In the genomic region with DNA sequence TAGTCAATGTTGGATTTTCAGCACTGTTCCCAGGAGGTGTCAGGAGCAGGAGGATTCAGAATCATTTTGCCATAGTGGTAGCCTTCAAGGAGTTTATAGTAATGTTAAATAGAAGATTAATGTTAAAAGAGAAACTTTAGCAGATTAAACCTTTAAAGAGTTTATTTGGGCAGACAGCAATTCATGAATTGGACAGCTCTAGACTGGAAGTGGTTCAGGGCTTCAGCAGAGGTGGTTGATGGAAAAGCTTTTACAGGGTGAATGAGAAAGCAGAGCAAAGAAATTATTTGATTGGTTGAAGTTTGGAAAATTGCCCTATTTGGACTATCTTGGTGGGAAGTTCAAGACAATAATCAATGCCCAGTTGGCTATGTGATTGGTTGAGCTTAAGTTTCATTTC, we compare ENCODE assay signal across 22 cellular contexts.
DNase-seq lines count a peak whose midpoint lies in the region; ATAC-seq, FAIRE-seq and TF ChIP-seq lines count a peak whose summit lies in the region.
"Had no signal": no experiment of that assay in that cellular context is flagged by ENCODE, and none has a peak within 500 bp of the region (broad histone marks: within the 10 kb centered on the region; RNA-seq: fewer than 3 reads in every experiment).

No MANE protein-coding gene starts in this region.

- H3K9me3 ChIP-seq in H1 (ENCODE audit: insufficient read depth in 2 of 2, low read depth in 1 of 2, low read length in 1 of 2) (no peaks in the 10 kb centered on the region), parathyroid adenoma (ENCODE audit: control insufficient read depth, low read length) (no peaks in the 10 kb centered on the region), breast epithelium (no peaks in the 10 kb centered on the region)
- H3K9me3 ChIP-seq: A549 had no signal

- intact Hi-C loops in breast epithelium (cut with DNase I; ENCODE audit: low total_unique reads) = loop anchor here (2.0 kb wide), 1 partner anchor 53 kb away; no protein-coding TSS in a partner anchor

- no peak overlapping the region for H2AK5ac ChIP-seq in H1 (ENCODE audit: low read depth, low read length)

- no peaks in the 10 kb centered on the region for H3K27me3 ChIP-seq in H1 (replicated peaks in 1 of 4; ENCODE audit: control insufficient read depth in 3 of 4, extremely low read depth in 1 of 4, insufficient read depth in 3 of 4, low read length in 3 of 4)
- no peaks in the 10 kb centered on the region for H3K27me3 ChIP-seq in parathyroid adenoma (ENCODE audit: control insufficient read depth, insufficient read depth, low read length)
- no peaks in the 10 kb centered on the region for H3K27me3 ChIP-seq in breast epithelium

- no peak overlapping the region for H3K23ac ChIP-seq in H1 (ENCODE audit: insufficient read length)

- no peak overlapping the region for H3K4me3 Mint-ChIP-seq in activated naive CD8-positive, alpha-beta T cell treated with anti-CD3 and anti-CD28 coated beads, Interleukin-2, amount 10 ng/mL, durations not matched to agents 7 days and 5 days
- H3K4me3 Mint-ChIP-seq in activated naive CD8-positive, alpha-beta T cell treated with anti-CD3 and anti-CD28 coated beads, Interleukin-2, amount 50 U/mL, for 24 hours = no peak overlapping the region
- H3K4me3 Mint-ChIP-seq: CD14-positive monocyte; CD4-positive, alpha-beta memory T cell; H9 had no signal

- peak overlapping the region; percentile 45 for H3K27ac Mint-ChIP-seq in activated naive CD8-positive, alpha-beta T cell treated with anti-CD3 and anti-CD28 coated beads, Interleukin-2, amount 10 ng/mL, durations not matched to agents 7 days and 5 days
- H3K27ac Mint-ChIP-seq in activated naive CD8-positive, alpha-beta T cell treated with anti-CD3 and anti-CD28 coated beads, Interleukin-2, amount 50 U/mL, for 24 hours = no peak overlapping the region
- H3K27ac Mint-ChIP-seq: CD14-positive monocyte; CD4-positive, alpha-beta memory T cell; H9 had no signal

- POLR2A ChIA-PET in activated naive CD8-positive, alpha-beta T cell treated with anti-CD3 and anti-CD28 coated beads, Interleukin-2, amount 10 ng/mL, durations not matched to agents 7 days and 5 days (lab: Charles Lee) = interaction anchor here (0.7 kb wide), 1 partner anchor 20 kb away, joined by 6 read pairs; no protein-coding TSS in a partner anchor
- POLR2A ChIA-PET in H1 (lab: Charles Lee; ENCODE audit: partially characterized antibody) = no interaction called here

- H4K20me1 ChIP-seq in H1 (replicated peaks in 1 of 2; ENCODE audit: control insufficient read depth in 1 of 2, insufficient read depth in 2 of 2, low read length in 2 of 2) = no peaks in the 10 kb centered on the region

- H3K27ac ChIP-seq in H1 (ENCODE audit: low read depth, low read length) (no peak overlapping the region), parathyroid adenoma (peak overlapping the region; percentile 11), breast epithelium (no peak overlapping the region)
- H3K27ac ChIP-seq: 22Rv1 had no signal

- no peak overlapping the region for H4K5ac ChIP-seq in H1 (ENCODE audit: insufficient read length, low read depth, low read length)

- no peak for DNase-seq in activated naive CD8-positive, alpha-beta T cell treated with anti-CD3 and anti-CD28 coated beads, Interleukin-2, amount 10 ng/mL, durations not matched to agents 7 days and 5 days
- no peak for DNase-seq in activated naive CD8-positive, alpha-beta T cell treated with anti-CD3 and anti-CD28 coated beads, Interleukin-2, amount 50 U/mL, for 24 hours
- DNase-seq in H1 (ENCODE audit: low read depth in 1 of 2, low spot score in 2 of 2) (no peak), breast epithelium (ENCODE audit: low spot score in 2 of 2) (no peak)
- DNase-seq: AML-193; CD4-positive, alpha-beta memory T cell; DMS 273 treated with DMSO at 0.1 percent for 48 hours; DMS53; DND-41; EL; GOT3; H9 had no signal

- H2BK12ac ChIP-seq in H1 (ENCODE audit: low read depth, low read length) = no peak overlapping the region

- no peak for TF ChIP-seq POLR2A in H1 (IDR thresholded peaks at IDR 0.05; ENCODE audit: control extremely low read depth in 1 of 2, low read depth in 2 of 2, low read length in 2 of 2)
- no peak for TF ChIP-seq POLR2A in breast epithelium (IDR thresholded peaks at IDR 0.05)

- no peak overlapping the region for H2BK120ac ChIP-seq in H1 (replicated peaks; ENCODE audit: low read depth, low read length)

- H3K27me3 Mint-ChIP-seq in activated naive CD8-positive, alpha-beta T cell treated with anti-CD3 and anti-CD28 coated beads, Interleukin-2, amount 10 ng/mL, durations not matched to agents 7 days and 5 days = no peaks in the 10 kb centered on the region
- no peaks in the 10 kb centered on the region for H3K27me3 Mint-ChIP-seq in activated naive CD8-positive, alpha-beta T cell treated with anti-CD3 and anti-CD28 coated beads, Interleukin-2, amount 50 U/mL, for 24 hours
- H3K27me3 Mint-ChIP-seq: CD4-positive, alpha-beta memory T cell had no signal

- H3K4me1 Mint-ChIP-seq in activated naive CD8-positive, alpha-beta T cell treated with anti-CD3 and anti-CD28 coated beads, Interleukin-2, amount 10 ng/mL, durations not matched to agents 7 days and 5 days = peaks cover 4% of the 10 kb centered on the region
- H3K4me1 Mint-ChIP-seq in activated naive CD8-positive, alpha-beta T cell treated with anti-CD3 and anti-CD28 coated beads, Interleukin-2, amount 50 U/mL, for 24 hours = peaks cover 9% of the 10 kb centered on the region

- peaks cover 0 to 10% (median 7%) of the 10 kb centered on the region in 4 experiments; a peak in 5 of 7 replicates for H3K4me1 ChIP-seq in H1 (replicated peaks in 1 of 4; ENCODE audit: control insufficient read depth in 3 of 4, insufficient read depth in 4 of 4, low read length in 3 of 4)
- H3K4me1 ChIP-seq in parathyroid adenoma = peaks cover 56% of the 10 kb centered on the region
- H3K4me1 ChIP-seq in breast epithelium = peaks cover 0 to 26% of the 10 kb centered on the region in 2 donors

- H3K4me3 ChIP-seq in H1 (ENCODE audit: extremely low read depth in 1 of 4, insufficient read depth in 2 of 4, low read depth in 3 of 4, low read length in 4 of 4) = no peak overlapping the region
- H3K4me3 ChIP-seq in parathyroid adenoma (ENCODE audit: low read depth, low read length) = no peak overlapping the region
- no peak overlapping the region for H3K4me3 ChIP-seq in breast epithelium
- H3K4me3 ChIP-seq: A549, GM12878 had no signal

- no peak overlapping the region for H3K56ac ChIP-seq in H1 (replicated peaks; ENCODE audit: insufficient read length, low read depth, low read length)

- H3K79me1 ChIP-seq in H1 (ENCODE audit: low read depth, low read length) = no peaks in the 10 kb centered on the region

- H2BK20ac ChIP-seq in H1 (ENCODE audit: low read length) = no peak overlapping the region

- H4K91ac ChIP-seq in H1 (replicated peaks; ENCODE audit: insufficient read length, low read length) = no peak overlapping the region

- TF ChIP-seq RAD21 in Ishikawa (IDR thresholded peaks at IDR 0.05; ENCODE audit: low read depth) (no peak), H1 (IDR thresholded peaks at IDR 0.05 in 1 of 2, conservative IDR thresholded peaks at IDR 0.05 in 1 of 2; ENCODE audit: low read depth in 2 of 2, low read length in 2 of 2) (no peak)

- H2AFZ ChIP-seq in H1 (ENCODE audit: low read length) (no peak overlapping the region), parathyroid adenoma (peak overlapping the region; percentile 13)

- H3K9me3 Mint-ChIP-seq in activated naive CD8-positive, alpha-beta T cell treated with anti-CD3 and anti-CD28 coated beads, Interleukin-2, amount 10 ng/mL, durations not matched to agents 7 days and 5 days = peaks cover 2% of the 10 kb centered on the region
- H3K9me3 Mint-ChIP-seq in activated naive CD8-positive, alpha-beta T cell treated with anti-CD3 and anti-CD28 coated beads, Interleukin-2, amount 50 U/mL, for 24 hours = no peaks in the 10 kb centered on the region
- H3K9me3 Mint-ChIP-seq: H9 had no signal

- CTCF ChIA-PET in H1 (lab: Charles Lee; ENCODE audit: partially characterized antibody) = interaction anchor here (0.7 to 0.9 kb wide), 2 partner anchors 9 to 78 kb away, joined by 3 read pairs; no protein-coding TSS in a partner anchor

- H3K14ac ChIP-seq in H1 (ENCODE audit: insufficient read length) = no peak overlapping the region

- no peak for ATAC-seq in activated naive CD8-positive, alpha-beta T cell treated with anti-CD3 and anti-CD28 coated beads, Interleukin-2, amount 10 ng/mL, durations not matched to agents 7 days and 5 days (ENCODE audit: low read depth)
- no peak for ATAC-seq in activated naive CD8-positive, alpha-beta T cell treated with anti-CD3 and anti-CD28 coated beads, Interleukin-2, amount 50 U/mL, for 24 hours
- ATAC-seq in GM18498 (IDR thresholded peaks at IDR 0.05; ENCODE audit: unreplicated experiment) (no peak), GM21526 (IDR thresholded peaks at IDR 0.05; ENCODE audit: low FRiP score, unreplicated experiment) (no peak)
- ATAC-seq: A549, GM12878, HepG2 had no signal

- no peak for FAIRE-seq in H1 (lab: Jason Lieb, UNC)
- FAIRE-seq: A549, GM12878, GM19239, HepG2 had no signal

- no peak overlapping the region for H4K8ac ChIP-seq in H1 (ENCODE audit: extremely low read depth, insufficient read depth, low read length)

- H3K18ac ChIP-seq in H1 (ENCODE audit: extremely low read depth, low read length) = no peak overlapping the region

- TF ChIP-seq CTCF in H1 (IDR thresholded peaks at IDR 0.05; ENCODE audit: control extremely low read depth in 1 of 3, insufficient read depth in 1 of 3, low read depth in 1 of 3, low read length in 3 of 3) = no peak
- TF ChIP-seq CTCF in parathyroid adenoma (IDR thresholded peaks at IDR 0.05) = no peak
- TF ChIP-seq CTCF in breast epithelium (IDR thresholded peaks at IDR 0.05) = no peak

- no peaks in the 10 kb centered on the region for H3K79me2 ChIP-seq in H1 (ENCODE audit: control insufficient read depth in 1 of 2, insufficient read depth in 2 of 2, low read length in 2 of 2)
- H3K79me2 ChIP-seq in parathyroid adenoma = no peaks in the 10 kb centered on the region

- TF ChIP-seq EP300 in Ishikawa (IDR thresholded peaks at IDR 0.05; ENCODE audit: borderline replicate concordance) (no peak), H1 (IDR thresholded peaks at IDR 0.05; ENCODE audit: borderline replicate concordance in 1 of 2, low read depth in 2 of 2, low read length in 2 of 2) (no peak)

- H2BK15ac ChIP-seq in H1 (ENCODE audit: low read length) = no peak overlapping the region

- peaks cover 5% of the 10 kb centered on the region for H3K36me3 Mint-ChIP-seq in activated naive CD8-positive, alpha-beta T cell treated with anti-CD3 and anti-CD28 coated beads, Interleukin-2, amount 10 ng/mL, durations not matched to agents 7 days and 5 days
- H3K36me3 Mint-ChIP-seq in activated naive CD8-positive, alpha-beta T cell treated with anti-CD3 and anti-CD28 coated beads, Interleukin-2, amount 50 U/mL, for 24 hours (ENCODE audit: low read depth) = peaks cover 2% of the 10 kb centered on the region
- H3K36me3 Mint-ChIP-seq: CD4-positive, alpha-beta memory T cell had no signal

- no peak overlapping the region for H3K4ac ChIP-seq in H1 (replicated peaks; ENCODE audit: insufficient read length, low read depth, low read length)

- no peaks in the 10 kb centered on the region for H3K36me3 ChIP-seq in H1 (ENCODE audit: control insufficient read depth in 2 of 4, insufficient read depth in 4 of 4, low read length in 3 of 4)
- H3K36me3 ChIP-seq in parathyroid adenoma (ENCODE audit: control insufficient read depth, insufficient read depth, low read length) = no peaks in the 10 kb centered on the region
- no peaks in the 10 kb centered on the region for H3K36me3 ChIP-seq in breast epithelium

- H3K9ac ChIP-seq in H1 (replicated peaks in 1 of 4; ENCODE audit: extremely low read depth in 1 of 4, low read depth in 3 of 4, low read length in 3 of 4) (no peak overlapping the region), parathyroid adenoma (no peak overlapping the region)

- H3K23me2 ChIP-seq in H1 (ENCODE audit: low read depth, low read length) = no peaks in the 10 kb centered on the region

- no peak overlapping the region for H3K4me2 ChIP-seq in H1 (ENCODE audit: insufficient read depth in 1 of 2, low read depth in 2 of 2, low read length in 2 of 2)
- H3K4me2 ChIP-seq in parathyroid adenoma (ENCODE audit: low read length) = no peak overlapping the region

- peak overlapping the region; percentile 10; the same call in 1 of the 2 replicates for H2BK5ac ChIP-seq in H1 (ENCODE audit: low read depth, low read length)
